In genomic region chr9:72592501-72593403, GRCh38 we compare ENCODE assay signal across 8 cellular contexts.
DNase-seq lines count a peak whose midpoint lies in the region; ATAC-seq and TF ChIP-seq lines count a peak whose summit lies in the region.

No MANE protein-coding gene starts in this region.

- H3K9me3 ChIP-seq in Panc1 (ENCODE audit: control insufficient read depth, insufficient read depth, low read depth, low read length) (no peaks in the 10 kb centered on the region), tibial artery (no peaks in the 10 kb centered on the region)

- ATAC-seq in GM21723 (IDR thresholded peaks at IDR 0.05; ENCODE audit: unreplicated experiment) = peak; percentile 89
- ATAC-seq in Panc1 = peak; percentile 90

- no peaks in the 10 kb centered on the region for H3K9me3 Mint-ChIP-seq in activated naive CD4-positive, alpha-beta T cell treated with anti-CD3 and anti-CD28 coated beads for 36 hours

- no peak overlapping the region for H3K4me3 Mint-ChIP-seq in activated naive CD4-positive, alpha-beta T cell treated with anti-CD3 and anti-CD28 coated beads for 36 hours

- DNase-seq in activated naive CD4-positive, alpha-beta T cell treated with anti-CD3 and anti-CD28 coated beads for 36 hours = peak; percentile 41
- no peak for DNase-seq in activated naive CD4-positive, alpha-beta T cell treated with Interleukin-2 at 50 U/mL for 16 hours
- peak; percentile 80 to 82 for DNase-seq in Kasumi-1 (lab: John Stamatoyannopoulos, UW)
- DNase-seq in Panc1 (ENCODE audit: low read depth, low spot score) = peak; percentile 59
- peak; percentile 74 for DNase-seq in cerebellum (ENCODE audit: low spot score)
- DNase-seq in kidney glomerular epithelial cell (lab: John Stamatoyannopoulos, UW) = peak; percentile 74
- DNase-seq in tibial artery = no peak

- in situ Hi-C loops in Panc1 (cut with HindIII; ENCODE audit: low pct_unique_long_range_greater_than_20kb, low sequenced_read_pairs) = no loop called here

- TF ChIP-seq CTCF in Panc1 (IDR thresholded peaks at IDR 0.05) = peak; percentile 73
- TF ChIP-seq CTCF in tibial artery (IDR thresholded peaks at IDR 0.05) = peak; percentile 72 to 93

- H3K27ac Mint-ChIP-seq in activated naive CD4-positive, alpha-beta T cell treated with anti-CD3 and anti-CD28 coated beads for 36 hours = no peak overlapping the region

- no peaks in the 10 kb centered on the region for H3K27me3 Mint-ChIP-seq in activated naive CD4-positive, alpha-beta T cell treated with anti-CD3 and anti-CD28 coated beads for 36 hours (ENCODE audit: low read depth)

- H3K4me1 Mint-ChIP-seq in activated naive CD4-positive, alpha-beta T cell treated with anti-CD3 and anti-CD28 coated beads for 36 hours (ENCODE audit: low read depth) = peaks cover 6% of the 10 kb centered on the region

- H3K36me3 ChIP-seq in Panc1 (ENCODE audit: control insufficient read depth, insufficient read depth, low read length) (no peaks in the 10 kb centered on the region), tibial artery (no peaks in the 10 kb centered on the region)

- H3K27ac ChIP-seq in Panc1 (ENCODE audit: low read length) (peak overlapping the region; percentile 85), tibial artery (no peak overlapping the region)

- CTCF ChIA-PET in activated naive CD4-positive, alpha-beta T cell treated with anti-CD3 and anti-CD28 coated beads for 36 hours (lab: Charles Lee) = interaction anchor here (0.6 to 5.8 kb wide), 13 partner anchors 14 to 441 kb away, joined by 3 to 64 read pairs (median 4); no protein-coding TSS in a partner anchor
- CTCF ChIA-PET in Panc1 (lab: Charles Lee) = no interaction called here

- intact Hi-C loops in activated naive CD4-positive, alpha-beta T cell treated with anti-CD3 and anti-CD28 coated beads for 36 hours (cut with micrococcal nuclease) = loop anchor here (1.0 to 5.0 kb wide), 9 partner anchors 65 to 554 kb away; partner anchors contain the start of gene ZFAND5
- intact Hi-C loops in Panc1 (cut with micrococcal nuclease; ENCODE audit: unreplicated experiment) (loop anchor here (5.0 kb wide), 3 partner anchors 65 to 310 kb away; no protein-coding TSS in a partner anchor), tibial artery (cut with DNase I; ENCODE audit: low total_unique reads) (loop anchor here (10.0 kb wide), 2 partner anchors 228 to 232 kb away; partner anchors contain the start of gene ZFAND5)

- POLR2A ChIA-PET in Panc1 (lab: Charles Lee) = interaction anchor here (0.6 kb wide), 1 partner anchor 31 kb away, joined by 10 read pairs; no protein-coding TSS in a partner anchor

- no peaks in the 10 kb centered on the region for H3K36me3 Mint-ChIP-seq in activated naive CD4-positive, alpha-beta T cell treated with anti-CD3 and anti-CD28 coated beads for 36 hours (ENCODE audit: low read depth)

- H3K4me3 ChIP-seq in Panc1 (ENCODE audit: low read depth in 2 of 2, low read length in 2 of 2) (no peak overlapping the region), tibial artery (no peak overlapping the region)

- H3K4me1 ChIP-seq in Panc1 (ENCODE audit: control insufficient read depth, insufficient read depth, low read length) (peaks cover 22% of the 10 kb centered on the region), tibial artery (peaks cover 0 to 10% (median 0%) of the 10 kb centered on the region in 4 donors)

- H3K27me3 ChIP-seq in Panc1 (ENCODE audit: control insufficient read depth, insufficient read depth, low read length) (no peaks in the 10 kb centered on the region), tibial artery (no peaks in the 10 kb centered on the region)

- BruUV-seq in Panc1 (replicated peaks; lab: Mats Ljungman, UMichigan) = no TSS peak

Comparison
In these comparisons a context has a peak if more than half of its experiments do, and no peak if none do; other contexts are left out.
1. DNase-seq: peak in activated naive CD4-positive, alpha-beta T cell treated with anti-CD3 and anti-CD28 coated beads for 36 hours (single experiment), Kasumi-1 (2 of 2), Panc1 (single experiment), cerebellum (single experiment) and kidney glomerular epithelial cell (single experiment); none in activated naive CD4-positive, alpha-beta T cell treated with Interleukin-2 at 50 U/mL for 16 hours (single experiment) and tibial artery (0 of 2).